Comparison of ENCODE assay signal across 1 cellular context in genomic region chr5:96297867-96298266, GRCh38.
TF ChIP-seq lines count a peak whose summit lies in the region.

No MANE protein-coding gene starts in this region.

TF ChIP-seq in HepG2, 621 proteins besides CTCF, POLR2A, EP300 and RAD21 (continued from another document and continues in another):
- TF ChIP-seq ZC3H4 (CRISPR knock-in tag; IDR thresholded peaks at IDR 0.05; ENCODE audit: borderline replicate concordance) (no peak), PHF21A (CRISPR knock-in tag; IDR thresholded peaks at IDR 0.05) (peak; percentile 82), RFX1 (IDR thresholded peaks at IDR 0.05) (no peak), CHCHD3 (CRISPR knock-in tag; IDR thresholded peaks at IDR 0.05) (no peak), ZFP82 (CRISPR knock-in tag; IDR thresholded peaks at IDR 0.05; ENCODE audit: borderline replicate concordance) (no peak), GATAD2A (CRISPR knock-in tag; IDR thresholded peaks at IDR 0.05) (peak; percentile 99), CBX1 (IDR thresholded peaks at IDR 0.05; ENCODE audit: low read depth) (no peak), ASH2L (IDR thresholded peaks at IDR 0.05; ENCODE audit: insufficient read length, low read depth, low read length) (peak; percentile 46), SP1 (IDR thresholded peaks at IDR 0.05) (no peak), SP1 (CRISPR knock-in tag; IDR thresholded peaks at IDR 0.05) (no peak), ZNF7 (CRISPR knock-in tag; IDR thresholded peaks at IDR 0.05) (no peak), ARNT (IDR thresholded peaks at IDR 0.05) (no peak), ZBTB33 (CRISPR knock-in tag; IDR thresholded peaks at IDR 0.05) (peak; percentile 68; the same call in 1 of the 2 replicates), ATF7-NPFF (CRISPR knock-in tag; IDR thresholded peaks at IDR 0.05; ENCODE audit: low read depth) (no peak), CBX2 (IDR thresholded peaks at IDR 0.05; ENCODE audit: low read depth, low read length) (no peak), CBX2 (CRISPR knock-in tag; IDR thresholded peaks at IDR 0.05; ENCODE audit: low read depth) (no peak), NAIF1 (CRISPR knock-in tag; IDR thresholded peaks at IDR 0.05; ENCODE audit: borderline replicate concordance) (no peak), ZNF24 (IDR thresholded peaks at IDR 0.05) (peak; percentile 32; the same call in 1 of the 2 replicates), ETV5 (CRISPR knock-in tag; IDR thresholded peaks at IDR 0.05; ENCODE audit: borderline replicate concordance) (peak; percentile 92; the same call in 1 of the 2 replicates), ZNF160 (CRISPR knock-in tag; IDR thresholded peaks at IDR 0.05) (peak; percentile 58; the same call in 1 of the 2 replicates), KAT2B (IDR thresholded peaks at IDR 0.05; ENCODE audit: borderline replicate concordance, low read depth, low read length) (no peak), HINFP (CRISPR knock-in tag; IDR thresholded peaks at IDR 0.05; ENCODE audit: low read depth) (no peak), CCDC6 (CRISPR knock-in tag; IDR thresholded peaks at IDR 0.05) (no peak; the same call in 1 of the 2 replicates), TFDP2 (CRISPR knock-in tag; IDR thresholded peaks at IDR 0.05) (no peak), MLLT10 (CRISPR knock-in tag; IDR thresholded peaks at IDR 0.05) (no peak), PAWR (CRISPR knock-in tag; IDR thresholded peaks at IDR 0.05; ENCODE audit: borderline replicate concordance) (no peak), HIC2 (CRISPR knock-in tag; IDR thresholded peaks at IDR 0.05; ENCODE audit: low read depth) (no peak), ZNF710 (CRISPR knock-in tag; IDR thresholded peaks at IDR 0.05; ENCODE audit: borderline replicate concordance) (peak; percentile 95), CREBL2 (CRISPR knock-in tag; IDR thresholded peaks at IDR 0.05; ENCODE audit: borderline replicate concordance) (no peak), ZNF563 (CRISPR knock-in tag; IDR thresholded peaks at IDR 0.05) (no peak), ZNF749 (CRISPR knock-in tag; IDR thresholded peaks at IDR 0.05; ENCODE audit: borderline replicate concordance) (no peak; the same call in 1 of the 2 replicates), ZBTB10 (CRISPR knock-in tag; IDR thresholded peaks at IDR 0.05; ENCODE audit: borderline replicate concordance) (no peak), ZNF329 (CRISPR knock-in tag; IDR thresholded peaks at IDR 0.05; ENCODE audit: low read depth) (no peak), SIX4 (CRISPR knock-in tag; IDR thresholded peaks at IDR 0.05) (peak; percentile 49; the same call in 1 of the 2 replicates), SRSF1 (optimal IDR thresholded peaks at IDR 0.05; ENCODE audit: low read depth, low read length) (no peak), ZNF646 (CRISPR knock-in tag; IDR thresholded peaks at IDR 0.05) (no peak), ZNF263 (CRISPR knock-in tag; IDR thresholded peaks at IDR 0.05) (no peak), TAF15 (IDR thresholded peaks at IDR 0.05; ENCODE audit: low read depth, low read length, poor library complexity, severe bottlenecking) (no peak), CSRNP1 (CRISPR knock-in tag; IDR thresholded peaks at IDR 0.05) (0 out of 2 replicates have a peak, but pooled peaks have one; percentile 63), TEF (CRISPR knock-in tag; IDR thresholded peaks at IDR 0.05) (no peak)
